In genomic region chr1:117512728-117513321, GRCh38 we compare ENCODE assay signal across 8 cellular contexts.
A peak's percentile ranks its signal among the peaks of the same experiment; 100 is the strongest.
DNase-seq lines count a peak whose midpoint lies in the region; ATAC-seq, FAIRE-seq and TF ChIP-seq lines count a peak whose summit lies in the region.

No MANE protein-coding gene starts in this region.

- no peak overlapping the region for H2AFZ ChIP-seq in OCI-LY3 (ENCODE audit: low read depth, low read length)

- intact Hi-C loops in pancreas (cut with DNase I): loop anchor here in 1 of 3 donors (5.0 kb wide), 1 partner anchor 244 kb away; no protein-coding TSS in a partner anchor

- no peak overlapping the region for H3K27ac Mint-ChIP-seq in endothelial cell (ENCODE audit: unreplicated experiment)

- no peaks in the 10 kb centered on the region for H3K36me3 ChIP-seq in OCI-LY3 (replicated peaks; ENCODE audit: low read depth, low read length)
- no peaks in the 10 kb centered on the region for H3K36me3 ChIP-seq in pancreas

- H3K4me2 ChIP-seq in OCI-LY3 (ENCODE audit: low read length): no peak overlapping the region

- no peaks in the 10 kb centered on the region for H3K9me3 Mint-ChIP-seq in endothelial cell (ENCODE audit: unreplicated experiment)

- H3K36me3 Mint-ChIP-seq in endothelial cell (ENCODE audit: low read depth, unreplicated experiment): no peaks in the 10 kb centered on the region

- no peak overlapping the region for H3K27ac ChIP-seq in OCI-LY3 (ENCODE audit: low read length)
- no peak overlapping the region for H3K27ac ChIP-seq in pancreas

- no peaks in the 10 kb centered on the region for H3K27me3 Mint-ChIP-seq in endothelial cell (ENCODE audit: unreplicated experiment)

- peak; percentile 91 for FAIRE-seq in pancreas (lab: Jason Lieb, UNC)

- ATAC-seq in pancreas (peak in 3 of 4 donors; percentile 77 to 81 (median 80)), HG02678 (IDR thresholded peaks at IDR 0.05; ENCODE audit: unreplicated experiment) (no peak)

- H3K4me1 Mint-ChIP-seq in endothelial cell (ENCODE audit: unreplicated experiment): no peaks in the 10 kb centered on the region

- peak; percentile 18 for DNase-seq in NCI-H82 (lab: John Stamatoyannopoulos, UW)
- DNase-seq in NCI-H82 treated with DMSO at 0.1 percent for 48 hours (lab: John Stamatoyannopoulos, UW; ENCODE audit: unreplicated experiment): no peak
- DNase-seq in endothelial cell (ENCODE audit: low spot score): no peak
- DNase-seq in pancreas: no peak
- no peak for DNase-seq in activated naive CD4-positive, alpha-beta T cell treated with anti-CD3 and anti-CD28 coated beads, Interleukin-2, amount 50 U/mL, for 16 hours
- DNase-seq in nucleus accumbens (lab: John Stamatoyannopoulos, UW): no peak

- no peak overlapping the region for H3K4me3 Mint-ChIP-seq in endothelial cell (ENCODE audit: unreplicated experiment)

- H3K9me3 ChIP-seq in OCI-LY3 (ENCODE audit: insufficient read depth, low read length) (no peaks in the 10 kb centered on the region), pancreas (no peaks in the 10 kb centered on the region)

- no peak overlapping the region for H3K9ac ChIP-seq in OCI-LY3 (ENCODE audit: low read length)

- H3K27me3 ChIP-seq in OCI-LY3 (ENCODE audit: low read depth, low read length): no peaks in the 10 kb centered on the region
- H3K27me3 ChIP-seq in pancreas: no peaks in the 10 kb centered on the region

- H3K4me3 ChIP-seq in OCI-LY3 (ENCODE audit: low read length) (no peak overlapping the region), pancreas (no peak overlapping the region)

- WGBS in pancreas, 2 donors: 1 to 8% methylated on average over 1 of the region's 1 CpG

- TF ChIP-seq CTCF in OCI-LY3 (IDR thresholded peaks at IDR 0.05; ENCODE audit: low read depth, low read length): peak; percentile 63
- peak; percentile 57 for TF ChIP-seq CTCF in endothelial cell (IDR thresholded peaks at IDR 0.05; ENCODE audit: unreplicated experiment)
- TF ChIP-seq CTCF in pancreas (IDR thresholded peaks at IDR 0.05): peak in 2 of 4 donors; percentile 36

- H3K4me1 ChIP-seq in OCI-LY3 (ENCODE audit: low read length): no peaks in the 10 kb centered on the region
- H3K4me1 ChIP-seq in pancreas: peaks cover 0 to 3% (median 0%) of the 10 kb centered on the region in 3 donors

- no peaks in the 10 kb centered on the region for H4K20me1 ChIP-seq in OCI-LY3 (ENCODE audit: insufficient read depth, low read length)

- H3K79me2 ChIP-seq in OCI-LY3 (ENCODE audit: low read length): no peaks in the 10 kb centered on the region
